ENCODE assay signal across 8 cellular contexts in genomic region chr7:139494835-139495568, GRCh38. TPM values are rescaled to one million over a fixed set of nuclear protein-coding genes. Genes with fewer than 3 reads are reported as not detected.
DNase-seq lines count a peak whose midpoint lies in the region; ATAC-seq, FAIRE-seq and TF ChIP-seq lines count a peak whose summit lies in the region.
"Had no signal": no experiment of that assay in that cellular context is flagged by ENCODE, and none has a peak within 500 bp of the region (broad histone marks: within the 10 kb centered on the region; RNA-seq: fewer than 3 reads in every experiment).

No MANE protein-coding gene starts in this region.

- 83 to 85% methylated on average over 2 to 4 of the region's 5 CpGs for WGBS in endodermal cell (ENCODE audit: insufficient coverage in 1 of 2, insufficient read length in 1 of 2), 2 experiments

- no peak overlapping the region for H3K4me3 Mint-ChIP-seq in endodermal cell

- peaks cover 12% of the 10 kb centered on the region for H3K9me3 ChIP-seq in endodermal cell (ENCODE audit: control insufficient read depth, low read length)

- no peak overlapping the region for H3K27ac Mint-ChIP-seq in endodermal cell

- no peak overlapping the region for H3K9ac ChIP-seq in endodermal cell (ENCODE audit: extremely low read depth, low read length, poor library complexity, severe bottlenecking)

- no peak for DNase-seq in endodermal cell
- no peak for DNase-seq in RCC 7860 (ENCODE audit: low spot score)
- DNase-seq in H4 (ENCODE audit: low spot score), result no peak
- no peak for DNase-seq in H7
- DNase-seq: heart right ventricle had no signal

- H3K9me3 Mint-ChIP-seq in endodermal cell, result peaks cover 10% of the 10 kb centered on the region

- peaks cover 21% of the 10 kb centered on the region for H3K27me3 Mint-ChIP-seq in endodermal cell (ENCODE audit: insufficient read depth)

- ATAC-seq in GM18505 (IDR thresholded peaks at IDR 0.05; ENCODE audit: unreplicated experiment), result peak; percentile 80
- peak; percentile 57 for ATAC-seq in GM21360 (IDR thresholded peaks at IDR 0.05; ENCODE audit: unreplicated experiment)
- peak; percentile 68 for ATAC-seq in HG03442 (IDR thresholded peaks at IDR 0.05; ENCODE audit: unreplicated experiment)

- H3K4me3 ChIP-seq in endodermal cell (ENCODE audit: low read length) (no peak overlapping the region), H7 (ENCODE audit: insufficient read depth, low read depth, low read length) (no peak overlapping the region)
- H3K4me3 ChIP-seq: heart right ventricle had no signal

- TF ChIP-seq POLR2A in GM18505 (IDR thresholded peaks at IDR 0.05; ENCODE audit: borderline replicate concordance, extremely low read depth, insufficient read depth, insufficient read length), result peak; percentile 36

- H3K36me3 ChIP-seq in endodermal cell (ENCODE audit: control insufficient read depth, insufficient read depth, low read length) (no peaks in the 10 kb centered on the region), H7 (replicated peaks; ENCODE audit: control insufficient read depth, insufficient read depth, low read length) (no peaks in the 10 kb centered on the region)
- H3K36me3 ChIP-seq: heart right ventricle had no signal

- peaks cover 2% of the 10 kb centered on the region for H3K4me1 Mint-ChIP-seq in endodermal cell

- no peak for TF ChIP-seq CTCF in endodermal cell (conservative IDR thresholded peaks at IDR 0.05)

- H3K36me3 Mint-ChIP-seq in endodermal cell (ENCODE audit: low read depth), result no peaks in the 10 kb centered on the region

- peak overlapping the region; percentile 38 for H3K27ac ChIP-seq in endodermal cell (ENCODE audit: low read depth, low read length)
- H3K27ac ChIP-seq: heart right ventricle had no signal

- H3K4me1 ChIP-seq in endodermal cell (ENCODE audit: control insufficient read depth, insufficient read depth, low read length), result no peaks in the 10 kb centered on the region

- H3K27me3 ChIP-seq in endodermal cell (ENCODE audit: control insufficient read depth, insufficient read depth, low read length, poor library complexity, severe bottlenecking), result peaks cover 19% of the 10 kb centered on the region
- H3K27me3 ChIP-seq in H7 (ENCODE audit: control insufficient read depth, insufficient read depth, low read length), result no peaks in the 10 kb centered on the region; the same call in 1 of the 2 replicates

- no peak for FAIRE-seq in RCC 7860 (lab: Jason Lieb, UNC)

RNA-seq across cellular contexts. Expression of gene KLRG2, which starts 11.5 kb away (rescaled TPM):
- total RNA-seq in endodermal cell, result 1 to 10 TPM; 1.9 to 4.2 TPM
- polyA plus RNA-seq in endodermal cell (2013, experiment 1 of 2), result 0.89 TPM
- polyA plus RNA-seq in endodermal cell (2013, experiment 2 of 2), result 0.83 TPM
- total RNA-seq in H4 (2014; rRNA removed; shearing (Covaris generic)), result not detected in 2 replicates
- total RNA-seq in H7 (2014; rRNA removed; shearing (Covaris generic)), result 9.2 and 11.5 TPM in 2 replicates
- polyA plus RNA-seq: heart right ventricle had no signal

RNA-seq across cellular contexts. Expression of gene CLEC2L, which starts 28.5 kb away (rescaled TPM):
- 1 to 10 TPM; 1.2 to 1.5 TPM for total RNA-seq in endodermal cell
- 0.61 TPM for polyA plus RNA-seq in endodermal cell (2013, experiment 1 of 2)
- polyA plus RNA-seq in endodermal cell (2013, experiment 2 of 2), result 0.41 TPM
- 0.08 TPM in 1 of 2 replicates, not detected in the other for total RNA-seq in H4 (2014; rRNA removed; shearing (Covaris generic))
- not detected in 2 replicates for total RNA-seq in H7 (2014; rRNA removed; shearing (Covaris generic))
